1 cellular context compared by ENCODE assay signal in genomic region chr7:6143997-6144396, GRCh38.
TF ChIP-seq lines count a peak whose summit lies in the region.

No MANE protein-coding gene starts in this region.

TF ChIP-seq in K562, 482 proteins besides CTCF, POLR2A, EP300 and RAD21 (continued from another document):
- TF ChIP-seq ATF3 (IDR thresholded peaks at IDR 0.05): 0 out of 2 replicates have a peak, but pooled peaks have one; percentile 17
- TF ChIP-seq ATF3 (CRISPR knock-in tag; conservative IDR thresholded peaks at IDR 0.05): no peak
